16 cellular contexts compared by ENCODE assay signal in the genomic region with DNA sequence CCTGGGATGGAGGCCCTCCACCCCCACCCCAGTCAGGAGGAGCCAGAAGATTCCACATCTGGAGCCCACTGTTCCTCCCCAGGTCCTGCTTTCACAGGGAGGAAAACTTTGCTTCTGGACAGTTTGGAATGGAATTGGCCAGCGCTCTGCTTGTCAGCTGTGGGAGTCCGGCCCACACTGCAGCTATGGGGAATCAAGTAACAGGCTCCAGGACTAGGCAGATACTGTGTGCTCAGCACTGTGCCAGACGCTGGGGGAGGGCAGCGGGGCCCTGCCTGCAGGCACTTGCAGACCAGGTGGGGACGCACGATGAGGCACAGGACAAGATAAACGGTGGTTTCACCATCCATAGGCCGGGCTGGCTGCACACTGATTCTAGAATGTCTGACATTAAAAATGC.
DNase-seq lines count a peak whose midpoint lies in the region; ATAC-seq and TF ChIP-seq lines count a peak whose summit lies in the region.
"Had no signal": no experiment of that assay in that cellular context is flagged by ENCODE, and none has a peak within 500 bp of the region (broad histone marks: within the 10 kb centered on the region; RNA-seq: fewer than 3 reads in every experiment).

No MANE protein-coding gene starts in this region.

- H3K4me1 ChIP-seq in right lobe of liver, result peaks cover 0 to 29% (median 10%) of the 10 kb centered on the region in 4 donors
- H3K4me1 ChIP-seq in stomach, result peaks cover 22 to 66% (median 45%) of the 10 kb centered on the region in 4 donors

- H3K9me3 ChIP-seq in right lobe of liver, result no peaks in the 10 kb centered on the region
- no peaks in the 10 kb centered on the region for H3K9me3 ChIP-seq in stomach
- H3K9me3 ChIP-seq: HAP-1 had no signal

- peak; percentile 37 to 60 (median 53) for ATAC-seq in right lobe of liver
- ATAC-seq in HG03378 (IDR thresholded peaks at IDR 0.05; ENCODE audit: unreplicated experiment), result no peak
- ATAC-seq: activated T-cell treated with anti-CD3 and anti-CD28 coated beads, Interleukin-2, amount 50 U/mL, for 72 hours; WTC11 had no signal

- TF ChIP-seq CTCF in dorsolateral prefrontal cortex (IDR thresholded peaks at IDR 0.05 in 54 of 56, conservative IDR thresholded peaks at IDR 0.05 in 2 of 56; ENCODE audit: low read depth in 1 of 56, partially characterized antibody in 56 of 56) (no peak), right lobe of liver (IDR thresholded peaks at IDR 0.05) (no peak), stomach (IDR thresholded peaks at IDR 0.05) (no peak)

- TF ChIP-seq POLR2A in right lobe of liver (IDR thresholded peaks at IDR 0.05) (no peak), stomach (IDR thresholded peaks at IDR 0.05) (no peak)

- H3K27ac ChIP-seq in dorsolateral prefrontal cortex (peak overlapping the region in 58 of 59 donors; percentile 6 to 98 (median 86)), right lobe of liver (peak overlapping the region; percentile 76 to 88 (median 81)), stomach (peak overlapping the region in 4 of 5 donors; percentile 55 to 79 (median 68))
- H3K27ac ChIP-seq: C4-2B had no signal

- H3K36me3 ChIP-seq in right lobe of liver (peaks cover 0 to 5% (median 0%) of the 10 kb centered on the region in 4 donors), stomach (peaks cover 0 to 28% (median 26%) of the 10 kb centered on the region in 4 donors), H7 (replicated peaks; ENCODE audit: control insufficient read depth, insufficient read depth, low read length) (no peaks in the 10 kb centered on the region; the same call in 1 of the 2 replicates)

- TF ChIP-seq EP300 in stomach (IDR thresholded peaks at IDR 0.05), result no peak

- H3K4me3 ChIP-seq in dorsolateral prefrontal cortex (no peak overlapping the region), right lobe of liver (no peak overlapping the region), stomach (no peak overlapping the region), H7 (ENCODE audit: insufficient read depth, low read depth, low read length) (no peak overlapping the region)
- H3K4me3 ChIP-seq: HAP-1, smooth muscle cell had no signal

- WGBS in right lobe of liver (ENCODE audit: insufficient coverage, low coverage, low lambda C conversion rate, missing lambda C conversion rate), result 39% methylated on average over 6 of the region's 8 CpGs
- 69 to 82% (median 80%) methylated on average over 7 to 8 of the region's 8 CpGs for WGBS in stomach, 5 donors

- H3K27me3 ChIP-seq in dorsolateral prefrontal cortex (no peaks in the 10 kb centered on the region), right lobe of liver (no peaks in the 10 kb centered on the region), stomach (no peaks in the 10 kb centered on the region), H7 (ENCODE audit: control insufficient read depth, insufficient read depth, low read length) (no peaks in the 10 kb centered on the region)

- intact Hi-C loops in dorsolateral prefrontal cortex (cut with DNase I), result loop anchor here in 1 of 2 donors (5.0 to 10.0 kb wide), 2 partner anchors 224 to 281 kb away; no protein-coding TSS in a partner anchor
- intact Hi-C loops in right lobe of liver (cut with DNase I), result no loop called here
- intact Hi-C loops in stomach (cut with DNase I; ENCODE audit: low total_unique reads), result no loop called here

- DNase-seq in ELF-1 (ENCODE audit: low read depth, low spot score) (peak; percentile 71), dorsolateral prefrontal cortex (peak in 4 of 10 donors; percentile 41 to 62 (median 53)), right lobe of liver (peak in 2 of 3 donors; percentile 44 to 79), stomach (no peak), NCI-H2196 (lab: John Stamatoyannopoulos, UW; ENCODE audit: unreplicated experiment) (no peak), H7 (no peak)
- no peak for DNase-seq in activated CD4-positive, alpha-beta T cell treated with anti-CD3 and anti-CD28 coated beads for 4 hours
- DNase-seq: activated T-cell treated with anti-CD3 and anti-CD28 coated beads, Interleukin-2, amount 50 U/mL, for 72 hours; GDM1; NCI-H2227 treated with DMSO at 0.1 percent for 48 hours; stimulated activated CD8-positive, alpha-beta memory T cell treated with anti-CD3 and anti-CD28 coated beads, Interleukin-4, amount 100 ng/mL, for 48 hours had no signal

Comparison
In these comparisons a context has a peak if more than half of its experiments do, and no peak if none do; other contexts are left out.
1. DNase-seq: peak in ELF-1 (single experiment) and right lobe of liver (2 of 3); none in stomach (single experiment), activated CD4-positive, alpha-beta T cell treated with anti-CD3 and anti-CD28 coated beads for 4 hours (0 of 2), NCI-H2196 (single experiment) and H7 (single experiment).
2. Peak in every context shown above with its lines, with median percentiles within 50 percentile points of each other: H3K27ac ChIP-seq.